Comparison of ENCODE assay signal across 12 cellular contexts in genomic region chr2:191012346-191012745, GRCh38. TPM values are rescaled to one million over a fixed set of nuclear protein-coding genes. Genes with fewer than 3 reads are reported as not detected.
DNase-seq lines count a peak whose midpoint lies in the region; ATAC-seq, FAIRE-seq and TF ChIP-seq lines count a peak whose summit lies in the region.
"Had no signal": no experiment of that assay in that cellular context is flagged by ENCODE, and none has a peak within 500 bp of the region (broad histone marks: within the 10 kb centered on the region; RNA-seq: fewer than 3 reads in every experiment).

No MANE protein-coding gene starts in this region.

- in situ Hi-C loops in HepG2 (cut with HindIII; ENCODE audit: extremely low pct_ligation_motif_present, low pct_unique_long_range_greater_than_20kb) = no loop called here
- in situ Hi-C loops in mammary epithelial cell (cut with MboI; ENCODE audit: low sequenced_read_pairs in 2 of 2) = no loop called here

- WGBS in HepG2 (ENCODE audit: low lambda C conversion rate) = 99% methylated on average over 3 of the region's 3 CpGs
- 96% methylated on average over 3 of the region's 3 CpGs for WGBS in right lobe of liver (ENCODE audit: insufficient coverage, low coverage, low lambda C conversion rate, missing lambda C conversion rate)
- WGBS in mammary epithelial cell (ENCODE audit: low coverage, missing lambda C conversion rate) = 100% methylated on average over 3 of the region's 3 CpGs
- 93% methylated on average over 3 of the region's 3 CpGs for WGBS in urinary bladder

- H3K27me3 ChIP-seq in HepG2 (ENCODE audit: control insufficient read depth in 1 of 2, insufficient read depth in 2 of 2, low read length in 2 of 2) (no peaks in the 10 kb centered on the region; a peak in 1 of 5 replicates), right lobe of liver (no peaks in the 10 kb centered on the region), mammary epithelial cell (ENCODE audit: insufficient read depth, low read length) (no peaks in the 10 kb centered on the region), mononuclear cell (ENCODE audit: insufficient read depth, low read length) (no peaks in the 10 kb centered on the region), MM.1S (replicated peaks; ENCODE audit: insufficient read depth, low read length) (no peaks in the 10 kb centered on the region)
- H3K27me3 ChIP-seq: suprapubic skin had no signal

- TF ChIP-seq RAD21 in HepG2 (CRISPR knock-in tag; IDR thresholded peaks at IDR 0.05) = no peak

- no peak for TF ChIP-seq EP300 in HepG2 (IDR thresholded peaks at IDR 0.05; ENCODE audit: low read depth in 2 of 2, low read length in 2 of 2)
- no peak for TF ChIP-seq EP300 in HepG2 (CRISPR knock-in tag; IDR thresholded peaks at IDR 0.05; ENCODE audit: borderline replicate concordance)

- H2AFZ ChIP-seq in HepG2 (ENCODE audit: low read length) = no peak overlapping the region
- no peak overlapping the region for H2AFZ ChIP-seq in mammary epithelial cell (ENCODE audit: low read depth, low read length)
- H2AFZ ChIP-seq in MM.1S (ENCODE audit: low read length) = no peak overlapping the region

- dilution Hi-C loops in mammary epithelial cell (cut with HindIII; ENCODE audit: low sequenced_read_pairs) = no loop called here

- DNase-seq in HepG2 (ENCODE audit: low spot score) (no peak), right lobe of liver (no peak), mammary epithelial cell (no peak), SIG-M5 (lab: John Stamatoyannopoulos, UW) (no peak), MM.1S (no peak)
- DNase-seq: C1 segment of cervical spinal cord; NCI-H1930; stimulated activated CD4-positive, alpha-beta T cell treated with anti-CD3 and anti-CD28 coated beads, Interleukin-1b, Interleukin-23, amount 100 ng/mL, for 48 hours had no signal

- H3K4me2 ChIP-seq in HepG2 (ENCODE audit: low read depth, low read length) (peak overlapping the region; percentile 87), mammary epithelial cell (ENCODE audit: insufficient read depth, low read depth, low read length) (peak overlapping the region; percentile 90), MM.1S (ENCODE audit: low read depth, low read length) (no peak overlapping the region)

- TF ChIP-seq CTCF in HepG2 (CRISPR knock-in tag; IDR thresholded peaks at IDR 0.05) (no peak), right lobe of liver (IDR thresholded peaks at IDR 0.05) (no peak), mammary epithelial cell (conservative IDR thresholded peaks at IDR 0.05 in 1 of 2, IDR thresholded peaks at IDR 0.05 in 1 of 2; ENCODE audit: extremely low read depth in 1 of 2, insufficient read depth in 1 of 2, low read depth in 1 of 2, low read length in 2 of 2) (no peak), MM.1S (IDR thresholded peaks at IDR 0.05; ENCODE audit: low read length) (no peak)

- POLR2A ChIA-PET in HepG2 (lab: Yijun Ruan, JAX) = interaction anchor here (1.9 kb wide), 1 partner anchor 8 kb away, joined by 10 read pairs; no protein-coding TSS in a partner anchor

- peaks cover 29% of the 10 kb centered on the region for H3K4me1 ChIP-seq in HepG2 (ENCODE audit: insufficient read depth, low read length)
- peaks cover 0 to 15% (median 6%) of the 10 kb centered on the region in 4 donors for H3K4me1 ChIP-seq in right lobe of liver
- H3K4me1 ChIP-seq in mammary epithelial cell (ENCODE audit: insufficient read depth, low read length) = peaks cover 14% of the 10 kb centered on the region
- peaks cover 47% of the 10 kb centered on the region for H3K4me1 ChIP-seq in mononuclear cell (ENCODE audit: insufficient read depth, low read length)
- peaks cover 1% of the 10 kb centered on the region for H3K4me1 ChIP-seq in urinary bladder (ENCODE audit: insufficient read depth)
- peaks cover 28% of the 10 kb centered on the region for H3K4me1 ChIP-seq in MM.1S (ENCODE audit: low read length)

- H3K9ac ChIP-seq in HepG2 (ENCODE audit: insufficient read depth, low read depth, low read length) = no peak overlapping the region
- H3K9ac ChIP-seq in mammary epithelial cell (ENCODE audit: insufficient read depth, low read length) = no peak overlapping the region
- H3K9ac ChIP-seq in MM.1S (ENCODE audit: low read length) = no peak overlapping the region

- peaks cover 6 to 35% of the 10 kb centered on the region in 2 experiments; a peak in 3 of 5 replicates for H3K36me3 ChIP-seq in HepG2 (replicated peaks in 1 of 2; ENCODE audit: control insufficient read depth in 1 of 2, insufficient read depth in 2 of 2, low read length in 2 of 2)
- peaks cover 0 to 27% (median 11%) of the 10 kb centered on the region in 4 donors for H3K36me3 ChIP-seq in right lobe of liver
- peaks cover 6% of the 10 kb centered on the region for H3K36me3 ChIP-seq in mammary epithelial cell (ENCODE audit: insufficient read depth, low read length)
- peaks cover 2% of the 10 kb centered on the region for H3K36me3 ChIP-seq in urinary bladder (ENCODE audit: insufficient read depth)
- 0 out of 2 replicates have a peak, but pooled peaks cover 2% of the 10 kb centered on the region for H3K36me3 ChIP-seq in MM.1S (replicated peaks; ENCODE audit: insufficient read depth, low read length)

- no peak for FAIRE-seq in HepG2 (lab: Jason Lieb, UNC)

- ATAC-seq in HepG2 (no peak), right lobe of liver (no peak), HG03039 (IDR thresholded peaks at IDR 0.05; ENCODE audit: unreplicated experiment) (no peak)

- no peaks in the 10 kb centered on the region for H3K9me3 ChIP-seq in HepG2 (ENCODE audit: low read length)
- H3K9me3 ChIP-seq in right lobe of liver = no peaks in the 10 kb centered on the region
- no peaks in the 10 kb centered on the region for H3K9me3 ChIP-seq in mammary epithelial cell (replicated peaks; ENCODE audit: insufficient read depth, low read length)
- H3K9me3 ChIP-seq in mononuclear cell (ENCODE audit: low read depth, low read length) = no peaks in the 10 kb centered on the region
- H3K9me3 ChIP-seq in MM.1S (replicated peaks; ENCODE audit: insufficient read depth, low read length) = no peaks in the 10 kb centered on the region
- H3K9me3 ChIP-seq: suprapubic skin had no signal

- BruUV-seq in HepG2 (replicated peaks; lab: Mats Ljungman, UMichigan) (no TSS peak), mammary epithelial cell (replicated peaks; lab: Mats Ljungman, UMichigan) (no TSS peak)

- H3K9me2 ChIP-seq in MM.1S (replicated peaks; ENCODE audit: insufficient read depth, low read length) = no peaks in the 10 kb centered on the region

- TF ChIP-seq POLR2A in HepG2 (IDR thresholded peaks at IDR 0.05; ENCODE audit: insufficient read depth in 1 of 2, low read depth in 2 of 2, low read length in 2 of 2) (no peak), right lobe of liver (IDR thresholded peaks at IDR 0.05) (no peak)

- H4K20me1 ChIP-seq in HepG2 (ENCODE audit: insufficient read depth, low read length) (no peaks in the 10 kb centered on the region), mammary epithelial cell (ENCODE audit: insufficient read depth, low read length) (no peaks in the 10 kb centered on the region), MM.1S (ENCODE audit: insufficient read depth, low read length) (no peaks in the 10 kb centered on the region)

- H3F3A ChIP-seq in MM.1S (ENCODE audit: insufficient read depth, low read length) = peaks cover 6% of the 10 kb centered on the region; the same call in 1 of the 2 replicates

- CTCF ChIA-PET in HepG2 (lab: Yijun Ruan, JAX; ENCODE audit: low intra/inter-chr PET ratio, low total read pairs) (no interaction called here), mammary epithelial cell (lab: Charles Lee; ENCODE audit: low non-redundant PET) (no interaction called here)

- H3K79me2 ChIP-seq in HepG2 (ENCODE audit: insufficient read depth, low read length) (peaks cover 17% of the 10 kb centered on the region), mammary epithelial cell (ENCODE audit: insufficient read depth, low read length) (peaks cover 33% of the 10 kb centered on the region), MM.1S (ENCODE audit: low read length) (peaks cover 26% of the 10 kb centered on the region)

- intact Hi-C loops in HepG2 (cut with micrococcal nuclease; ENCODE audit: unreplicated experiment) (loop anchor here (10.0 kb wide), 2 partner anchors 198 to 678 kb away; no protein-coding TSS in a partner anchor), right lobe of liver (cut with DNase I) (no loop called here), mammary epithelial cell (cut with micrococcal nuclease) (loop anchor here (5.0 kb wide), 1 partner anchor 130 kb away; the partner anchor contains the start of gene GLS)

- H3K27ac ChIP-seq in HepG2 (ENCODE audit: extremely low read length, insufficient read depth, low read length) = no peak overlapping the region
- H3K27ac ChIP-seq in right lobe of liver = peak overlapping the region in 1 of 3 donors; percentile 5
- no peak overlapping the region for H3K27ac ChIP-seq in mammary epithelial cell (ENCODE audit: insufficient read depth, low read depth, low read length)
- no peak overlapping the region for H3K27ac ChIP-seq in urinary bladder (ENCODE audit: low read depth)
- no peak overlapping the region for H3K27ac ChIP-seq in MM.1S (ENCODE audit: low read length)
- H3K27ac ChIP-seq: suprapubic skin had no signal

- H3K4me3 ChIP-seq in HepG2 (replicated peaks in 1 of 3; ENCODE audit: insufficient read depth in 1 of 3, low read depth in 2 of 3, low read length in 3 of 3) (no peak overlapping the region), right lobe of liver (peak overlapping the region in 1 of 3 donors; percentile 86), mammary epithelial cell (replicated peaks in 1 of 3; ENCODE audit: insufficient read depth in 1 of 3, low read depth in 2 of 3, low read length in 3 of 3) (no peak overlapping the region), mononuclear cell (ENCODE audit: low read length) (peak overlapping the region; percentile 98), urinary bladder (ENCODE audit: low read depth, low read length) (peak overlapping the region; percentile 0), MM.1S (ENCODE audit: low read length) (no peak overlapping the region)

RNA-seq across cellular contexts. Expression of gene STAT1, which starts 1.6 kb away (rescaled TPM):
- 59.6 and 90.6 TPM in 2 replicates for total RNA-seq in HepG2 (2016; rRNA removed; fragmentation: Illumina TruSeq; extraction: Trizol)
- 5.1 and 7.1 TPM in 2 replicates for total RNA-seq in HepG2 (2016; cell fraction: cytosol; rRNA removed; fragmentation: Illumina TruSeq; extraction: Trizol; ENCODE audit: low read depth)
- total RNA-seq in HepG2 (2016; cell fraction: insoluble cytoplasmic fraction; rRNA removed; fragmentation: Illumina TruSeq; extraction: Trizol) = 57.7 and 86.9 TPM in 2 replicates
- total RNA-seq in HepG2 (2016; cell fraction: membrane; rRNA removed; fragmentation: Illumina TruSeq; extraction: Trizol) = 19.3 and 19.4 TPM in 2 replicates
- total RNA-seq in HepG2 (2016; cell fraction: nucleus; rRNA removed; fragmentation: Illumina TruSeq; extraction: Trizol) = 57.3 and 58.4 TPM in 2 replicates
- 20.3 and 21.8 TPM in 2 replicates for polyA plus RNA-seq in HepG2 (2011; rRNA removed)
- polyA plus RNA-seq in HepG2 (2011; cell fraction: cytosol; rRNA removed) = 13.9 and 15.2 TPM in 2 replicates
- 22.3 and 28.1 TPM in 2 replicates for polyA plus RNA-seq in HepG2 (2011; cell fraction: nucleus; rRNA removed)
- 24.4 and 28.8 TPM in 2 replicates for polyA plus RNA-seq in HepG2 (2012)
- 2.5 and 2.7 TPM in 2 replicates for polyA plus RNA-seq in HepG2 (2016; cell fraction: cytosol; fragmentation: Illumina TruSeq; extraction: Trizol; ENCODE audit: low read depth)
- polyA plus RNA-seq in HepG2 (2016; cell fraction: insoluble cytoplasmic fraction; fragmentation: Illumina TruSeq; extraction: Trizol; ENCODE audit: low read depth) = 75.4 and 77.9 TPM in 2 replicates
- polyA plus RNA-seq in HepG2 (2016; cell fraction: membrane; fragmentation: Illumina TruSeq; extraction: Trizol; ENCODE audit: low read depth) = 8.3 and 8.6 TPM in 2 replicates
- polyA plus RNA-seq in HepG2 (2016; cell fraction: nucleus; fragmentation: Illumina TruSeq; extraction: Trizol; ENCODE audit: insufficient read depth, low read depth) = 42.8 and 45.3 TPM in 2 replicates
- 57.6 and 62.6 TPM in 2 replicates for polyA minus RNA-seq in HepG2 (2011; rRNA and poly(A)+ RNA removed; ENCODE audit: low replicate concordance)
- 30.3 and 34.4 TPM in 2 replicates for polyA minus RNA-seq in HepG2 (2011; cell fraction: cytosol; rRNA and poly(A)+ RNA removed)
- polyA minus RNA-seq in HepG2 (2011; cell fraction: nucleus; rRNA and poly(A)+ RNA removed) = 84.8 and 99.3 TPM in 2 replicates
- 10 to 100 TPM; 28.9 to 72.3 (median 48.5) TPM for total RNA-seq in right lobe of liver
- total RNA-seq in mammary epithelial cell = 10 to 100 TPM; 56.2 to 56.5 TPM
- 31.9 TPM for polyA plus RNA-seq in mammary epithelial cell
- 69.8 TPM for polyA minus RNA-seq in mammary epithelial cell
- 89.9 TPM for total RNA-seq in mononuclear cell
- total RNA-seq in urinary bladder = 75.1 TPM
- polyA plus RNA-seq in urinary bladder = 61.9 TPM

Comparison
In these comparisons a context has a peak if more than half of its experiments do, and no peak if none do; other contexts are left out.
1. intact Hi-C loops: an anchor here in HepG2 (10.0 kb wide) and mammary epithelial cell (5.0 kb wide); none called in right lobe of liver.
2. H3K4me3 ChIP-seq: peak in mononuclear cell (single experiment) and urinary bladder (single experiment); none in HepG2 (0 of 3), mammary epithelial cell (0 of 3) and MM.1S (single experiment).